In genomic region chr7:69817096-69817495, GRCh38 we compare ENCODE assay signal across 20 cellular contexts.
DNase-seq lines count a peak whose midpoint lies in the region; ATAC-seq and TF ChIP-seq lines count a peak whose summit lies in the region.
"Had no signal": no experiment of that assay in that cellular context is flagged by ENCODE, and none has a peak within 500 bp of the region (broad histone marks: within the 10 kb centered on the region; RNA-seq: fewer than 3 reads in every experiment).

No MANE protein-coding gene starts in this region.

- H3K4me3 ChIP-seq in OCI-LY1 (ENCODE audit: low read depth, low read length, poor library complexity, severe bottlenecking) (no peak overlapping the region), fibroblast of lung (replicated peaks in 1 of 4; ENCODE audit: control extremely low read depth in 1 of 4, insufficient read depth in 1 of 4, low read depth in 3 of 4, low read length in 4 of 4) (no peak overlapping the region), osteoblast (ENCODE audit: insufficient read depth, low read length) (no peak overlapping the region)
- H3K4me3 ChIP-seq: adrenal gland; BLaER1 treated with 17β-estradiol and CSF1 and Interleukin-3, amounts not matched to agents 10 nM and 100 nM; left ventricle myocardium inferior; psoas muscle had no signal

- no peak overlapping the region for H3K27ac Mint-ChIP-seq in activated CD8-positive, alpha-beta T cell treated with anti-CD3 and anti-CD28 coated beads, Interleukin-2, amount 10 ng/mL, durations not matched to agents 7 days and 5 days
- H3K27ac Mint-ChIP-seq: activated CD4-positive, alpha-beta memory T cell treated with anti-CD3 and anti-CD28 coated beads for 36 hours; activated T-helper 1 cell treated with anti-CD3 and anti-CD28 coated beads, Interleukin-12 subunit alpha, Interleukin-12 subunit beta, Interleukin-2, Interleukin-4 antibody, amounts not matched to agents 30 ng/mL and 10 ng/mL and 1 ng/mL, durations not matched to agents 14 hours and 24 hours and 36 hours; dendritic cell treated with granulocyte-macrophage colony-stimulating factor and Interleukin-4, amounts not matched to agents 40 ng/mL and 50 ng/mL, for 4 days had no signal

- no peaks in the 10 kb centered on the region for H3K9me3 ChIP-seq in OCI-LY1 (ENCODE audit: low read length)
- H3K9me3 ChIP-seq in fibroblast of lung (ENCODE audit: control insufficient read depth, insufficient read depth, low read depth, low read length), result no peaks in the 10 kb centered on the region
- no peaks in the 10 kb centered on the region for H3K9me3 ChIP-seq in osteoblast (ENCODE audit: low read depth, low read length)
- H3K9me3 ChIP-seq: adrenal gland, left ventricle myocardium inferior, psoas muscle had no signal

- no peaks in the 10 kb centered on the region for H3K4me1 Mint-ChIP-seq in activated CD8-positive, alpha-beta T cell treated with anti-CD3 and anti-CD28 coated beads, Interleukin-2, amount 10 ng/mL, durations not matched to agents 7 days and 5 days (ENCODE audit: low read depth)

- peak; percentile 61 for DNase-seq in Daoy (ENCODE audit: low read depth)
- DNase-seq in fibroblast of lung (ENCODE audit: low read depth in 2 of 2), result peak; percentile 63 to 90
- peak; percentile 93 for DNase-seq in osteoblast (ENCODE audit: insufficient read length, low spot score, missing footprints)
- DNase-seq in activated T-cell treated with anti-CD3 and anti-CD28 coated beads, Interleukin-2, amount 50 U/mL, for 48 hours, result no peak
- no peak for DNase-seq in stimulated activated CD4-positive, alpha-beta T cell treated with anti-CD3 and anti-CD28 coated beads, Interleukin-2, amount 100 ng/mL, for 24 hours
- DNase-seq in activated CD8-positive, alpha-beta T cell treated with anti-CD3 and anti-CD28 coated beads, Interleukin-2, amount 10 ng/mL, durations not matched to agents 7 days and 5 days, result no peak
- no peak for DNase-seq in activated CD4-positive, alpha-beta T cell treated with anti-CD3 and anti-CD28 coated beads for 4 hours
- DNase-seq: activated CD4-positive, alpha-beta memory T cell treated with anti-CD3 and anti-CD28 coated beads for 36 hours; adrenal gland; DMS79; erythroblast; left ventricle myocardium inferior; NCI-H1930; NCI-H526; PC-3; psoas muscle had no signal

- H3K9ac ChIP-seq in OCI-LY1 (ENCODE audit: low read length) (no peak overlapping the region), fibroblast of lung (ENCODE audit: insufficient read depth, low read length) (no peak overlapping the region)
- H3K9ac ChIP-seq: BLaER1 treated with 17β-estradiol and CSF1 and Interleukin-3, amounts not matched to agents 10 nM and 100 nM had no signal

- H3K4me3 Mint-ChIP-seq in activated CD8-positive, alpha-beta T cell treated with anti-CD3 and anti-CD28 coated beads, Interleukin-2, amount 10 ng/mL, durations not matched to agents 7 days and 5 days, result no peak overlapping the region
- H3K4me3 Mint-ChIP-seq: activated CD4-positive, alpha-beta memory T cell treated with anti-CD3 and anti-CD28 coated beads for 36 hours; activated T-helper 1 cell treated with anti-CD3 and anti-CD28 coated beads, Interleukin-12 subunit alpha, Interleukin-12 subunit beta, Interleukin-2, Interleukin-4 antibody, amounts not matched to agents 30 ng/mL and 10 ng/mL and 1 ng/mL, durations not matched to agents 14 hours and 24 hours and 36 hours; dendritic cell treated with granulocyte-macrophage colony-stimulating factor and Interleukin-4, amounts not matched to agents 40 ng/mL and 50 ng/mL, for 4 days had no signal

- POLR2A ChIA-PET in activated CD8-positive, alpha-beta T cell treated with anti-CD3 and anti-CD28 coated beads, Interleukin-2, amount 10 ng/mL, durations not matched to agents 7 days and 5 days (lab: Charles Lee), result no interaction called here

- H4K20me1 ChIP-seq in OCI-LY1 (ENCODE audit: insufficient read depth, low read length) (no peaks in the 10 kb centered on the region), fibroblast of lung (ENCODE audit: control insufficient read depth, extremely low read depth, insufficient read depth, low read length) (no peaks in the 10 kb centered on the region), osteoblast (ENCODE audit: insufficient read depth, low read length) (no peaks in the 10 kb centered on the region)

- H3K4me1 ChIP-seq in OCI-LY1 (ENCODE audit: insufficient read depth, low read length, severe bottlenecking), result peaks cover 94% of the 10 kb centered on the region
- H3K4me1 ChIP-seq in fibroblast of lung (ENCODE audit: control insufficient read depth, extremely low read depth, insufficient read depth, low read length), result peaks cover 3% of the 10 kb centered on the region
- H3K4me1 ChIP-seq in osteoblast (ENCODE audit: insufficient read depth, low read length), result peaks cover 19% of the 10 kb centered on the region
- H3K4me1 ChIP-seq: adrenal gland had no signal

- CTCF ChIA-PET in activated CD8-positive, alpha-beta T cell treated with anti-CD3 and anti-CD28 coated beads, Interleukin-2, amount 10 ng/mL, durations not matched to agents 7 days and 5 days (lab: Charles Lee), result no interaction called here

- no peaks in the 10 kb centered on the region for H3K9me3 Mint-ChIP-seq in activated CD8-positive, alpha-beta T cell treated with anti-CD3 and anti-CD28 coated beads, Interleukin-2, amount 10 ng/mL, durations not matched to agents 7 days and 5 days (ENCODE audit: insufficient read depth)
- H3K9me3 Mint-ChIP-seq: activated CD4-positive, alpha-beta memory T cell treated with anti-CD3 and anti-CD28 coated beads for 36 hours; dendritic cell treated with granulocyte-macrophage colony-stimulating factor and Interleukin-4, amounts not matched to agents 40 ng/mL and 50 ng/mL, for 4 days had no signal

- H3K79me2 ChIP-seq in OCI-LY1 (ENCODE audit: insufficient read depth, low read length), result peaks cover 82% of the 10 kb centered on the region
- H3K79me2 ChIP-seq in fibroblast of lung (ENCODE audit: control insufficient read depth, insufficient read depth, low read length), result no peaks in the 10 kb centered on the region
- no peaks in the 10 kb centered on the region for H3K79me2 ChIP-seq in osteoblast (ENCODE audit: insufficient read depth, low read length)

- H3K27me3 ChIP-seq in OCI-LY1 (ENCODE audit: insufficient read depth, low read length) (no peaks in the 10 kb centered on the region), fibroblast of lung (ENCODE audit: control insufficient read depth, insufficient read depth, low read length) (no peaks in the 10 kb centered on the region), osteoblast (ENCODE audit: insufficient read depth, low read length) (no peaks in the 10 kb centered on the region)
- H3K27me3 ChIP-seq: adrenal gland; BLaER1 treated with 17β-estradiol and CSF1 and Interleukin-3, amounts not matched to agents 10 nM and 100 nM had no signal

- ATAC-seq in activated CD8-positive, alpha-beta T cell treated with anti-CD3 and anti-CD28 coated beads, Interleukin-2, amount 10 ng/mL, durations not matched to agents 7 days and 5 days, result no peak
- ATAC-seq: PC-3 had no signal

- peaks cover 5% of the 10 kb centered on the region for H3K27me3 Mint-ChIP-seq in activated CD8-positive, alpha-beta T cell treated with anti-CD3 and anti-CD28 coated beads, Interleukin-2, amount 10 ng/mL, durations not matched to agents 7 days and 5 days (ENCODE audit: low read depth)
- H3K27me3 Mint-ChIP-seq: activated CD4-positive, alpha-beta memory T cell treated with anti-CD3 and anti-CD28 coated beads for 36 hours had no signal

- no peak for TF ChIP-seq CTCF in OCI-LY1 (IDR thresholded peaks at IDR 0.05; ENCODE audit: low read length)
- no peak for TF ChIP-seq CTCF in fibroblast of lung (conservative IDR thresholded peaks at IDR 0.05 in 1 of 2, IDR thresholded peaks at IDR 0.05 in 1 of 2; ENCODE audit: low read depth in 1 of 2, low read length in 2 of 2)
- no peak for TF ChIP-seq CTCF in osteoblast (IDR thresholded peaks at IDR 0.05; ENCODE audit: extremely low read depth, low read depth, low read length)

- no peaks in the 10 kb centered on the region for H3F3A ChIP-seq in OCI-LY1 (ENCODE audit: insufficient read depth, low read length)

- H3K9me2 ChIP-seq in OCI-LY1 (ENCODE audit: low read depth, low read length), result no peaks in the 10 kb centered on the region

- H3K36me3 ChIP-seq in OCI-LY1 (ENCODE audit: insufficient read depth, low read length) (no peaks in the 10 kb centered on the region), fibroblast of lung (ENCODE audit: control insufficient read depth, insufficient read depth, low read length) (no peaks in the 10 kb centered on the region), osteoblast (ENCODE audit: insufficient read depth, low read length) (no peaks in the 10 kb centered on the region)
- H3K36me3 ChIP-seq: adrenal gland, left ventricle myocardium inferior had no signal

- no peaks in the 10 kb centered on the region for H3K36me3 Mint-ChIP-seq in activated CD8-positive, alpha-beta T cell treated with anti-CD3 and anti-CD28 coated beads, Interleukin-2, amount 10 ng/mL, durations not matched to agents 7 days and 5 days (ENCODE audit: low read depth)
- H3K36me3 Mint-ChIP-seq: activated CD4-positive, alpha-beta memory T cell treated with anti-CD3 and anti-CD28 coated beads for 36 hours had no signal

- peak overlapping the region; percentile 4; the same call in 1 of the 2 replicates for H3K4me2 ChIP-seq in OCI-LY1 (ENCODE audit: low read length)
- no peak overlapping the region for H3K4me2 ChIP-seq in fibroblast of lung (ENCODE audit: extremely low read depth, insufficient read depth, low read length)
- H3K4me2 ChIP-seq in osteoblast (ENCODE audit: insufficient read depth, low read length), result no peak overlapping the region
- H3K4me2 ChIP-seq: BLaER1 treated with 17β-estradiol and CSF1 and Interleukin-3, amounts not matched to agents 10 nM and 100 nM had no signal

- peak overlapping the region; percentile 3 for H3K27ac ChIP-seq in OCI-LY1 (ENCODE audit: low read depth, low read length, poor library complexity, severe bottlenecking)
- no peak overlapping the region for H3K27ac ChIP-seq in fibroblast of lung (ENCODE audit: insufficient read depth, low read length)
- H3K27ac ChIP-seq in osteoblast (ENCODE audit: low read depth, low read length), result no peak overlapping the region
- H3K27ac ChIP-seq: adrenal gland; BLaER1 treated with 17β-estradiol and CSF1 and Interleukin-3, amounts not matched to agents 10 nM and 100 nM; left ventricle myocardium inferior; psoas muscle had no signal

- H2AFZ ChIP-seq in OCI-LY1 (ENCODE audit: low read length), result no peak overlapping the region
- no peak overlapping the region for H2AFZ ChIP-seq in fibroblast of lung (ENCODE audit: low read length)
- H2AFZ ChIP-seq in osteoblast (ENCODE audit: low read length), result no peak overlapping the region

Comparison
In these comparisons a context has a peak if more than half of its experiments do, and no peak if none do; other contexts are left out.
1. DNase-seq: peak in Daoy (single experiment), fibroblast of lung (2 of 2) and osteoblast (single experiment); none in activated T-cell treated with anti-CD3 and anti-CD28 coated beads, Interleukin-2, amount 50 U/mL, for 48 hours (0 of 2), stimulated activated CD4-positive, alpha-beta T cell treated with anti-CD3 and anti-CD28 coated beads, Interleukin-2, amount 100 ng/mL, for 24 hours (0 of 2), activated CD8-positive, alpha-beta T cell treated with anti-CD3 and anti-CD28 coated beads, Interleukin-2, amount 10 ng/mL, durations not matched to agents 7 days and 5 days (single experiment) and activated CD4-positive, alpha-beta T cell treated with anti-CD3 and anti-CD28 coated beads for 4 hours (0 of 2).